8 cellular contexts compared by ENCODE assay signal in the genomic region with DNA sequence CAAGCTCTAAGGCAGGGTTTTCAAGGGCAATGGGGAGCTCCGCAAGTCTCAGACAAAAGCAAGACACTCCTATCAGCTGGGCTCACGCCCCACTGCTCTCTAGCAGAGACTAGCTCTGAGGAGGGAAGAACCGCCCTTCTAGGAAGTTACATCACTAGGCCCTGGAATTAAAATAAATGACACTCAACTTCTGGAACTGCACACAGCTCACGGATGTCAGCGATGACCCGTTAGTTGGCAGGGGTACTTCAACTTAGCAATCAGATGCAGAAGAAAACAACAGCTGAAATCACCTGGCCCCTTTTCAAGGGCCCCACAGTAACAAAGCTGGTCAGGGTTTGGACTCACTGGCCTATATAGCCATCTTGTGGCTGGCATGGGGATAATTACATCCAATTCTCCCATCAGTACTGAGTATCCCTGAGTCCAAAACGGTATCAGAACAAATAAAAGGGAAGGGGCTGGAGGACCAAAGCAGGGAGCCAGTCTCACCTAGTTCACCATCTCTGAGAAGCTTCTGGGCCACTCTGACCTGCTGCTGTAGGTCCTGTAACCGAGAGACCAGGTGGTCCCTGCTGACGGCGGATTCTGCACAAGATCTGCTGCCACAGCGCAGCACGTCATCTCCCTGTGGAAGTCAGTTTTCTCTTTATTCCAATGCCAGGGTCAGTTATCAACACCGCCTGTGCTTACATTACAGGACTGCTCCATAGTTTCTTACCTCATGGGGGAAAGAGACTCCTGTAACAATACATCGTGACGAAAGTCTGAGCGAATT. TPM values are rescaled to one million over a fixed set of nuclear protein-coding genes. Genes with fewer than 3 reads are reported as not detected.
A peak's percentile ranks its signal among the peaks of the same experiment; 100 is the strongest.
DNase-seq lines count a peak whose midpoint lies in the region; ATAC-seq and TF ChIP-seq lines count a peak whose summit lies in the region.

No MANE protein-coding gene starts in this region.

- peaks cover 34% of the 10 kb centered on the region for H3K36me3 ChIP-seq in OCI-LY3 (replicated peaks; ENCODE audit: low read depth, low read length)
- no peaks in the 10 kb centered on the region for H3K36me3 ChIP-seq in tibial artery

- ATAC-seq in HG02678 (IDR thresholded peaks at IDR 0.05; ENCODE audit: unreplicated experiment), result no peak
- no peak for ATAC-seq in HG03432 (IDR thresholded peaks at IDR 0.05; ENCODE audit: unreplicated experiment)

- no peaks in the 10 kb centered on the region for H3K27me3 ChIP-seq in OCI-LY3 (ENCODE audit: low read depth, low read length)
- no peaks in the 10 kb centered on the region for H3K27me3 ChIP-seq in tibial artery

- H3K4me3 ChIP-seq in OCI-LY3 (ENCODE audit: low read length) (no peak overlapping the region), lower leg skin (ENCODE audit: low read depth, poor library complexity, severe bottlenecking) (no peak overlapping the region), tibial artery (peak overlapping the region; percentile 23)

- H2AFZ ChIP-seq in OCI-LY3 (ENCODE audit: low read depth, low read length), result no peak overlapping the region

- H4K20me1 ChIP-seq in OCI-LY3 (ENCODE audit: insufficient read depth, low read length), result no peaks in the 10 kb centered on the region

- no peaks in the 10 kb centered on the region for H3K4me1 Mint-ChIP-seq in activated naive CD4-positive, alpha-beta T cell treated with anti-CD3 and anti-CD28 coated beads, Interleukin-2, amount 50 U/mL, for 24 hours

- no peaks in the 10 kb centered on the region for H3K79me2 ChIP-seq in OCI-LY3 (ENCODE audit: low read length)

- no peak overlapping the region for H3K9ac ChIP-seq in OCI-LY3 (ENCODE audit: low read length)

- no peak for DNase-seq in activated naive CD4-positive, alpha-beta T cell (lab: John Stamatoyannopoulos, UW)
- DNase-seq in dedifferentiated amniotic fluid mesenchymal stem cell (ENCODE audit: extremely low spot score) (peak; percentile 55), lower leg skin (ENCODE audit: low spot score in 2 of 2) (peak; percentile 93 to 97), tibial artery (peak; percentile 96 to 97)

- H3K4me1 ChIP-seq in OCI-LY3 (ENCODE audit: low read length) (no peaks in the 10 kb centered on the region), tibial artery (peaks cover 0 to 90% (median 64%) of the 10 kb centered on the region in 4 donors)

- no peaks in the 10 kb centered on the region for H3K27me3 Mint-ChIP-seq in activated naive CD4-positive, alpha-beta T cell treated with anti-CD3 and anti-CD28 coated beads, Interleukin-2, amount 50 U/mL, for 24 hours

- peak overlapping the region; percentile 12 for H3K27ac Mint-ChIP-seq in activated naive CD4-positive, alpha-beta T cell treated with anti-CD3 and anti-CD28 coated beads, Interleukin-2, amount 50 U/mL, for 24 hours

- H3K4me2 ChIP-seq in OCI-LY3 (ENCODE audit: low read length), result no peak overlapping the region

- intact Hi-C loops in lower leg skin (cut with DNase I; ENCODE audit: low total_unique reads) (loop anchor here (5.0 kb wide), 1 partner anchor 62 kb away; a partner anchor contains a TSS), tibial artery (cut with DNase I; ENCODE audit: low total_unique reads) (loop anchor here (2.0 kb wide), 1 partner anchor 115 kb away; no protein-coding TSS in a partner anchor)

- TF ChIP-seq CTCF in OCI-LY3 (IDR thresholded peaks at IDR 0.05; ENCODE audit: low read depth, low read length) (peak; percentile 44), lower leg skin (IDR thresholded peaks at IDR 0.05) (peak in 1 of 3 donors; percentile 82), tibial artery (IDR thresholded peaks at IDR 0.05) (peak; percentile 72 to 92)

- H3K9me3 ChIP-seq in OCI-LY3 (ENCODE audit: insufficient read depth, low read length) (no peaks in the 10 kb centered on the region), tibial artery (no peaks in the 10 kb centered on the region)

- H3K4me3 Mint-ChIP-seq in activated naive CD4-positive, alpha-beta T cell treated with anti-CD3 and anti-CD28 coated beads, Interleukin-2, amount 50 U/mL, for 24 hours, result no peak overlapping the region

- 47 to 51% methylated on average over 16 of the region's 16 CpGs for WGBS in lower leg skin, 2 donors

- H3K27ac ChIP-seq in OCI-LY3 (ENCODE audit: low read length) (no peak overlapping the region), tibial artery (peak overlapping the region; percentile 95 to 99)

- H3K36me3 Mint-ChIP-seq in activated naive CD4-positive, alpha-beta T cell treated with anti-CD3 and anti-CD28 coated beads, Interleukin-2, amount 50 U/mL, for 24 hours, result peaks cover 4% of the 10 kb centered on the region

- H3K9me3 Mint-ChIP-seq in activated naive CD4-positive, alpha-beta T cell treated with anti-CD3 and anti-CD28 coated beads, Interleukin-2, amount 50 U/mL, for 24 hours, result no peaks in the 10 kb centered on the region

- peak in 1 of 2 donors; percentile 52 for TF ChIP-seq POLR2A in lower leg skin (IDR thresholded peaks at IDR 0.05)

RNA-seq across cellular contexts. Expression of a gene that starts 22.2 kb away (rescaled TPM):
- total RNA-seq in lower leg skin, result 100 to 1,000 TPM; 102 to 391 (median 114) TPM

RNA-seq across cellular contexts. Expression of a gene that starts 41.4 kb away (rescaled TPM):
- 1 to 10 TPM; 1.2 to 9.0 (median 5.9) TPM for total RNA-seq in lower leg skin

RNA-seq across cellular contexts. Expression of a gene that starts 45.7 kb away (rescaled TPM):
- total RNA-seq in lower leg skin, result 10 to 100 TPM in 2 of 4 donors, 1 to 10 TPM in 2; 9.4 to 13.0 (median 10.0) TPM

RNA-seq across cellular contexts. Expression of a gene that starts 45.8 kb away (rescaled TPM):
- total RNA-seq in lower leg skin, result 10 to 100 TPM; 21.0 to 31.5 (median 26.9) TPM

RNA-seq across cellular contexts. Expression of a gene that starts 59.5 kb away (rescaled TPM):
- total RNA-seq in lower leg skin, result 10 to 100 TPM; 42.9 to 64.4 (median 49.2) TPM

Comparison
In these comparisons a context has a peak if more than half of its experiments do, and no peak if none do; other contexts are left out.
1. DNase-seq: peak in dedifferentiated amniotic fluid mesenchymal stem cell (single experiment), lower leg skin (2 of 2) and tibial artery (2 of 2); none in activated naive CD4-positive, alpha-beta T cell (0 of 4).
2. H3K4me3 ChIP-seq: peak in tibial artery (2 of 2); none in OCI-LY3 (single experiment) and lower leg skin (single experiment).